Comparison of ENCODE assay signal across 22 cellular contexts in genomic region chrX:19869195-19869594, GRCh38. TPM values are rescaled to one million over a fixed set of nuclear protein-coding genes. Genes with fewer than 3 reads are reported as not detected.
A peak's percentile ranks its signal among the peaks of the same experiment; 100 is the strongest.
DNase-seq lines count a peak whose midpoint lies in the region; ATAC-seq, FAIRE-seq and TF ChIP-seq lines count a peak whose summit lies in the region.
"Had no signal": no experiment of that assay in that cellular context is flagged by ENCODE, and none has a peak within 500 bp of the region (broad histone marks: within the 10 kb centered on the region; RNA-seq: fewer than 3 reads in every experiment).

No MANE protein-coding gene starts in this region.

- no peak overlapping the region for H3K4me3 Mint-ChIP-seq in activated CD8-positive, alpha-beta T cell treated with anti-CD3 and anti-CD28 coated beads for 36 hours
- no peak overlapping the region for H3K4me3 Mint-ChIP-seq in activated CD8-positive, alpha-beta T cell treated with anti-CD3 and anti-CD28 coated beads, Interleukin-2, amount 10 ng/mL, durations not matched to agents 7 days and 5 days
- no peak overlapping the region for H3K4me3 Mint-ChIP-seq in stimulated activated naive B cell treated with anti-CD40 and anti-IgM and Interleukin-4, amounts not matched to agents 10 μg/mL and 1 μg/mL and 100 μg/mL, for 72 hours
- H3K4me3 Mint-ChIP-seq: activated CD8-positive, alpha-beta memory T cell treated with anti-CD3 and anti-CD28 coated beads, Interleukin-2, amount 10 ng/mL, durations not matched to agents 7 days and 5 days had no signal

- DNase-seq in activated CD8-positive, alpha-beta T cell treated with anti-CD3 and anti-CD28 coated beads for 36 hours, result peak; percentile 39
- no peak for DNase-seq in activated CD8-positive, alpha-beta T cell treated with anti-CD3 and anti-CD28 coated beads, Interleukin-2, amount 10 ng/mL, durations not matched to agents 7 days and 5 days
- no peak for DNase-seq in GM18507 (ENCODE audit: extremely low spot score, insufficient read length, low read depth)
- peak; percentile 48 for DNase-seq in OCI-LY7 (ENCODE audit: low spot score)
- DNase-seq in stimulated activated naive B cell treated with anti-CD40 and anti-IgM and Interleukin-4, amounts not matched to agents 10 μg/mL and 1 μg/mL and 100 μg/mL, for 72 hours, result no peak
- DNase-seq in H4 (ENCODE audit: low spot score), result no peak
- DNase-seq: activated CD8-positive, alpha-beta memory T cell treated with anti-CD3 and anti-CD28 coated beads, Interleukin-2, amount 10 ng/mL, durations not matched to agents 7 days and 5 days; activated effector memory CD4-positive, alpha-beta T cell treated with anti-CD3 and anti-CD28 coated beads, Interleukin-2, amount 50 U/mL, for 16 hours; amniotic stem cell; Calu3; foreskin keratinocyte; NCI-H187; NCI-H82; WERI-Rb-1 had no signal

- peaks cover 3% of the 10 kb centered on the region for H3K36me3 ChIP-seq in OCI-LY7 (ENCODE audit: insufficient read depth, low read length)
- H3K36me3 ChIP-seq: cardiac muscle cell, HAP-1, right atrium auricular region, WERI-Rb-1 had no signal

- H3K27ac ChIP-seq in OCI-LY7 (ENCODE audit: low read depth, low read length, poor library complexity, severe bottlenecking), result peak overlapping the region; percentile 96
- H3K27ac ChIP-seq: cardiac muscle cell, foreskin keratinocyte, right atrium auricular region, WERI-Rb-1 had no signal

- no peak overlapping the region for H3K4me3 ChIP-seq in OCI-LY7 (ENCODE audit: low read depth, low read length, poor library complexity, severe bottlenecking)
- H3K4me3 ChIP-seq: cardiac muscle cell, HAP-1, lung, right atrium auricular region had no signal

- CTCF ChIA-PET in activated CD8-positive, alpha-beta T cell treated with anti-CD3 and anti-CD28 coated beads for 36 hours (lab: Charles Lee), result no interaction called here
- CTCF ChIA-PET in activated CD8-positive, alpha-beta T cell treated with anti-CD3 and anti-CD28 coated beads, Interleukin-2, amount 10 ng/mL, durations not matched to agents 7 days and 5 days (lab: Charles Lee), result interaction anchor here (1.2 kb wide), 1 partner anchor 13 kb away, joined by 5 read pairs; no protein-coding TSS in a partner anchor
- CTCF ChIA-PET in OCI-LY7 (lab: Charles Lee; ENCODE audit: unreplicated experiment), result interaction anchor here (1.1 kb wide), 1 partner anchor 17 kb away, joined by 3 read pairs; no protein-coding TSS in a partner anchor

- H3K27ac Mint-ChIP-seq in activated CD8-positive, alpha-beta T cell treated with anti-CD3 and anti-CD28 coated beads for 36 hours, result no peak overlapping the region
- H3K27ac Mint-ChIP-seq in activated CD8-positive, alpha-beta T cell treated with anti-CD3 and anti-CD28 coated beads, Interleukin-2, amount 10 ng/mL, durations not matched to agents 7 days and 5 days, result no peak overlapping the region
- peak overlapping the region; percentile 71 for H3K27ac Mint-ChIP-seq in stimulated activated naive B cell treated with anti-CD40 and anti-IgM and Interleukin-4, amounts not matched to agents 10 μg/mL and 1 μg/mL and 100 μg/mL, for 72 hours

- intact Hi-C loops in activated CD8-positive, alpha-beta T cell treated with anti-CD3 and anti-CD28 coated beads for 36 hours (cut with micrococcal nuclease), result no loop called here
- intact Hi-C loops in OCI-LY7 (cut with micrococcal nuclease; ENCODE audit: unreplicated experiment), result loop anchor here (5.0 to 10.0 kb wide), 3 partner anchors 64 to 132 kb away; no protein-coding TSS in a partner anchor

- H3K9me3 Mint-ChIP-seq in activated CD8-positive, alpha-beta T cell treated with anti-CD3 and anti-CD28 coated beads for 36 hours, result no peaks in the 10 kb centered on the region
- no peaks in the 10 kb centered on the region for H3K9me3 Mint-ChIP-seq in activated CD8-positive, alpha-beta T cell treated with anti-CD3 and anti-CD28 coated beads, Interleukin-2, amount 10 ng/mL, durations not matched to agents 7 days and 5 days (ENCODE audit: insufficient read depth)
- H3K9me3 Mint-ChIP-seq in stimulated activated naive B cell treated with anti-CD40 and anti-IgM and Interleukin-4, amounts not matched to agents 10 μg/mL and 1 μg/mL and 100 μg/mL, for 72 hours, result peaks cover 0 to 1% of the 10 kb centered on the region in 2 donors

- peak; percentile 67 for FAIRE-seq in GM18507 (lab: Jason Lieb, UNC)
- FAIRE-seq: G401.6, keratinocyte had no signal

- peaks cover 83% of the 10 kb centered on the region for H3K4me1 ChIP-seq in OCI-LY7 (ENCODE audit: insufficient read depth, low read length, poor library complexity, severe bottlenecking)
- H3K4me1 ChIP-seq: foreskin keratinocyte, HAP-1, right atrium auricular region had no signal

- H3K4me2 ChIP-seq in OCI-LY7 (ENCODE audit: low read length), result peak overlapping the region; percentile 94

- BruUV-seq in OCI-LY7 (replicated peaks; lab: Mats Ljungman, UMichigan), result no TSS peak

- ATAC-seq in activated CD8-positive, alpha-beta T cell treated with anti-CD3 and anti-CD28 coated beads for 36 hours, result peak; percentile 40
- no peak for ATAC-seq in activated CD8-positive, alpha-beta T cell treated with anti-CD3 and anti-CD28 coated beads, Interleukin-2, amount 10 ng/mL, durations not matched to agents 7 days and 5 days
- no peak for ATAC-seq in stimulated activated naive B cell treated with anti-CD40 and anti-IgM and Interleukin-4, amounts not matched to agents 10 μg/mL and 1 μg/mL and 100 μg/mL, for 72 hours (replicated peaks)
- ATAC-seq in HG02623 (IDR thresholded peaks at IDR 0.05; ENCODE audit: unreplicated experiment) (no peak), HG02763 (IDR thresholded peaks at IDR 0.05; ENCODE audit: unreplicated experiment) (no peak)
- ATAC-seq: activated CD8-positive, alpha-beta memory T cell treated with anti-CD3 and anti-CD28 coated beads, Interleukin-2, amount 10 ng/mL, durations not matched to agents 7 days and 5 days; foreskin keratinocyte had no signal

- peaks cover 14% of the 10 kb centered on the region for H3K36me3 Mint-ChIP-seq in activated CD8-positive, alpha-beta T cell treated with anti-CD3 and anti-CD28 coated beads for 36 hours (ENCODE audit: low read depth)
- H3K36me3 Mint-ChIP-seq in activated CD8-positive, alpha-beta T cell treated with anti-CD3 and anti-CD28 coated beads, Interleukin-2, amount 10 ng/mL, durations not matched to agents 7 days and 5 days (ENCODE audit: low read depth), result peaks cover 10% of the 10 kb centered on the region
- H3K36me3 Mint-ChIP-seq in stimulated activated naive B cell treated with anti-CD40 and anti-IgM and Interleukin-4, amounts not matched to agents 10 μg/mL and 1 μg/mL and 100 μg/mL, for 72 hours, result peaks cover 13 to 28% of the 10 kb centered on the region in 2 donors

- H3K4me1 Mint-ChIP-seq in activated CD8-positive, alpha-beta T cell treated with anti-CD3 and anti-CD28 coated beads for 36 hours (ENCODE audit: low read depth), result peaks cover 72% of the 10 kb centered on the region
- peaks cover 76% of the 10 kb centered on the region for H3K4me1 Mint-ChIP-seq in activated CD8-positive, alpha-beta T cell treated with anti-CD3 and anti-CD28 coated beads, Interleukin-2, amount 10 ng/mL, durations not matched to agents 7 days and 5 days (ENCODE audit: low read depth)
- H3K4me1 Mint-ChIP-seq in stimulated activated naive B cell treated with anti-CD40 and anti-IgM and Interleukin-4, amounts not matched to agents 10 μg/mL and 1 μg/mL and 100 μg/mL, for 72 hours, result peaks cover 44 to 81% of the 10 kb centered on the region in 2 donors

- H2AFZ ChIP-seq in OCI-LY7 (ENCODE audit: low read length), result no peak overlapping the region

- TF ChIP-seq CTCF in activated CD8-positive, alpha-beta T cell treated with anti-CD3 and anti-CD28 coated beads for 36 hours (IDR thresholded peaks at IDR 0.05), result no peak
- TF ChIP-seq CTCF in OCI-LY7 (conservative IDR thresholded peaks at IDR 0.05; ENCODE audit: low read length), result no peak

- no peaks in the 10 kb centered on the region for H3K9me3 ChIP-seq in OCI-LY7 (ENCODE audit: low read length)
- H3K9me3 ChIP-seq: HAP-1, right atrium auricular region had no signal

- H3K9me2 ChIP-seq in OCI-LY7 (ENCODE audit: insufficient read depth, low read length), result no peaks in the 10 kb centered on the region

- H4K20me1 ChIP-seq in OCI-LY7 (ENCODE audit: insufficient read depth, low read length), result no peaks in the 10 kb centered on the region

- peaks cover 71% of the 10 kb centered on the region; the same call in 1 of the 2 replicates for H3K79me2 ChIP-seq in OCI-LY7 (ENCODE audit: insufficient read depth, low read depth, low read length)

- no peaks in the 10 kb centered on the region for H3K27me3 Mint-ChIP-seq in activated CD8-positive, alpha-beta T cell treated with anti-CD3 and anti-CD28 coated beads for 36 hours
- H3K27me3 Mint-ChIP-seq in activated CD8-positive, alpha-beta T cell treated with anti-CD3 and anti-CD28 coated beads, Interleukin-2, amount 10 ng/mL, durations not matched to agents 7 days and 5 days (ENCODE audit: low read depth), result no peaks in the 10 kb centered on the region
- peaks cover 0 to 8% of the 10 kb centered on the region in 2 donors for H3K27me3 Mint-ChIP-seq in stimulated activated naive B cell treated with anti-CD40 and anti-IgM and Interleukin-4, amounts not matched to agents 10 μg/mL and 1 μg/mL and 100 μg/mL, for 72 hours
- H3K27me3 Mint-ChIP-seq: activated CD8-positive, alpha-beta memory T cell treated with anti-CD3 and anti-CD28 coated beads, Interleukin-2, amount 10 ng/mL, durations not matched to agents 7 days and 5 days had no signal

- POLR2A ChIA-PET in activated CD8-positive, alpha-beta T cell treated with anti-CD3 and anti-CD28 coated beads for 36 hours (lab: Charles Lee), result interaction anchor here (1.0 kb wide), 2 partner anchors 17 to 32 kb away, joined by 3 to 4 read pairs; no protein-coding TSS in a partner anchor
- POLR2A ChIA-PET in activated CD8-positive, alpha-beta T cell treated with anti-CD3 and anti-CD28 coated beads, Interleukin-2, amount 10 ng/mL, durations not matched to agents 7 days and 5 days (lab: Charles Lee), result interaction anchor here (1.2 kb wide), 1 partner anchor 13 kb away, joined by 8 read pairs; no protein-coding TSS in a partner anchor
- POLR2A ChIA-PET in OCI-LY7 (lab: Charles Lee), result interaction anchor here (0.6 to 0.9 kb wide), 2 partner anchors 9 to 20 kb away, joined by 3 to 4 read pairs; no protein-coding TSS in a partner anchor

RNA-seq across cellular contexts. Expression of gene SH3KBP1, which starts 18.2 kb away (rescaled TPM):
- 10 to 100 TPM; 80.9 to 86.9 TPM for total RNA-seq in activated CD8-positive, alpha-beta T cell treated with anti-CD3 and anti-CD28 coated beads for 36 hours
- 10 to 100 TPM; 85.6 to 95.3 TPM for total RNA-seq in activated CD8-positive, alpha-beta T cell treated with anti-CD3 and anti-CD28 coated beads, Interleukin-2, amount 10 ng/mL, durations not matched to agents 7 days and 5 days
- 26.1 and 54.6 TPM in 2 replicates for total RNA-seq in OCI-LY7 (2014; rRNA removed; shearing (Covaris generic))
- total RNA-seq in OCI-LY7 (2022), result 82.4 and 90.3 TPM in 2 replicates
- 26.8 and 29.6 TPM in 2 replicates for total RNA-seq in H4 (2014; rRNA removed; shearing (Covaris generic))

Comparison
In these comparisons a context has a peak if more than half of its experiments do, and no peak if none do; other contexts are left out.
1. DNase-seq: peak in activated CD8-positive, alpha-beta T cell treated with anti-CD3 and anti-CD28 coated beads for 36 hours (single experiment) and OCI-LY7 (single experiment); none in activated CD8-positive, alpha-beta T cell treated with anti-CD3 and anti-CD28 coated beads, Interleukin-2, amount 10 ng/mL, durations not matched to agents 7 days and 5 days (single experiment), GM18507 (single experiment), stimulated activated naive B cell treated with anti-CD40 and anti-IgM and Interleukin-4, amounts not matched to agents 10 μg/mL and 1 μg/mL and 100 μg/mL, for 72 hours (single experiment) and H4 (single experiment).